ENCODE assay signal across 19 cellular contexts in the genomic region with DNA sequence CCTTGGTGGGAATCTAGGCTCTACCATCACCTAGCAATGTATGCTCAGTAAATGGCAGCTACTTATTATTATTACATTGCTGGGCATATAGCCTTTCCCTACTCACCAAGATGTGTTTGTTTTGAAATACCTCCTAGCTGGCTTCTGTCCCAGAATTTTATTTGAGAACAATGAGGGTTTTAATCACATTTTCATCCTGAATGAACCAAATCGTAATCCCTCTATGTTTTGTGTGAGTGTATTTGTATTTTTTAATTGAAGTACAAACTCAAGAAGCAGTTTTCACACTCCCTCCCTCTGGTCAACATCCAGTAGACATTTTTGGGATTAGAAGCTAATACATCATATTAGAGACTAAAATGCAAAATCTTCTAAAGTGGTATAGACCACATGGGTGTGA. TPM values are rescaled to one million over a fixed set of nuclear protein-coding genes. Genes with fewer than 3 reads are reported as not detected.
A peak's percentile ranks its signal among the peaks of the same experiment; 100 is the strongest.
DNase-seq lines count a peak whose midpoint lies in the region; ATAC-seq and TF ChIP-seq lines count a peak whose summit lies in the region.
"Had no signal": no experiment of that assay in that cellular context is flagged by ENCODE, and none has a peak within 500 bp of the region (broad histone marks: within the 10 kb centered on the region; RNA-seq: fewer than 3 reads in every experiment).

No MANE protein-coding gene starts in this region.

- no peak overlapping the region for H2AFZ ChIP-seq in hepatocyte

- intact Hi-C loops in Caco-2 (cut with micrococcal nuclease; ENCODE audit: unreplicated experiment) (no loop called here), breast epithelium (cut with DNase I; ENCODE audit: low total_unique reads) (no loop called here)

- peaks cover 39% of the 10 kb centered on the region for H3K4me1 Mint-ChIP-seq in Caco-2 (ENCODE audit: low read depth, unreplicated experiment)
- H3K4me1 Mint-ChIP-seq in T-cell: peaks cover 14 to 54% (median 48%) of the 10 kb centered on the region in 3 donors
- H3K4me1 Mint-ChIP-seq in activated CD4-positive, alpha-beta T cell treated with anti-CD3 and anti-CD28 coated beads, Interleukin-2, amount 10 ng/mL, durations not matched to agents 7 days and 5 days: peaks cover 9% of the 10 kb centered on the region
- H3K4me1 Mint-ChIP-seq: activated CD4-positive, alpha-beta memory T cell treated with anti-CD3 and anti-CD28 coated beads, Interleukin-2, amount 10 ng/mL, durations not matched to agents 7 days and 5 days; CD8-positive, alpha-beta memory T cell had no signal

- CTCF ChIA-PET in Caco-2 (lab: Charles Lee) (no interaction called here), T-cell (lab: Charles Lee) (interaction anchor here (0.6 kb wide), 2 partner anchors 10 to 366 kb away, joined by 3 read pairs; no protein-coding TSS in a partner anchor)
- CTCF ChIA-PET in activated CD4-positive, alpha-beta T cell treated with anti-CD3 and anti-CD28 coated beads, Interleukin-2, amount 10 ng/mL, durations not matched to agents 7 days and 5 days (lab: Charles Lee): interaction anchor here (1.7 to 2.5 kb wide), 2 partner anchors 8 to 55 kb away, joined by 5 to 12 read pairs; no protein-coding TSS in a partner anchor

- POLR2A ChIA-PET in Caco-2 (lab: Charles Lee) (no interaction called here), T-cell (lab: Charles Lee) (no interaction called here)
- POLR2A ChIA-PET in activated CD4-positive, alpha-beta T cell treated with anti-CD3 and anti-CD28 coated beads, Interleukin-2, amount 10 ng/mL, durations not matched to agents 7 days and 5 days (lab: Charles Lee): no interaction called here

- no peak for TF ChIP-seq POLR2A in breast epithelium (IDR thresholded peaks at IDR 0.05)

- no peaks in the 10 kb centered on the region for H3K27me3 Mint-ChIP-seq in Caco-2 (ENCODE audit: insufficient read depth, unreplicated experiment)
- peaks cover 19 to 36% of the 10 kb centered on the region in 2 donors for H3K27me3 Mint-ChIP-seq in T-cell
- H3K27me3 Mint-ChIP-seq in activated CD4-positive, alpha-beta T cell treated with anti-CD3 and anti-CD28 coated beads, Interleukin-2, amount 10 ng/mL, durations not matched to agents 7 days and 5 days: peaks cover 24% of the 10 kb centered on the region
- H3K27me3 Mint-ChIP-seq: activated naive CD4-positive, alpha-beta T cell treated with anti-CD3 and anti-CD28 coated beads, Interleukin-2, amount 50 U/mL, for 24 hours had no signal

- H3K4me2 ChIP-seq in hepatocyte: no peak overlapping the region

- H3K27me3 ChIP-seq in Caco-2 (replicated peaks; ENCODE audit: control insufficient read depth, insufficient read depth, low read length) (no peaks in the 10 kb centered on the region), breast epithelium (no peaks in the 10 kb centered on the region), hepatocyte (no peaks in the 10 kb centered on the region)
- H3K27me3 ChIP-seq: cardiac muscle cell, right atrium auricular region had no signal

- peak overlapping the region; percentile 50 to 74 for H3K27ac ChIP-seq in breast epithelium
- H3K27ac ChIP-seq in hepatocyte: peak overlapping the region; percentile 69
- H3K27ac ChIP-seq: cardiac muscle cell, right atrium auricular region had no signal

- peaks cover 29% of the 10 kb centered on the region for H3K79me2 ChIP-seq in hepatocyte

- DNase-seq in Caco-2 (no peak), NCI-H2029 (lab: John Stamatoyannopoulos, UW) (peak; percentile 84), breast epithelium (ENCODE audit: low spot score in 2 of 2) (no peak), hepatocyte (ENCODE audit: low spot score) (no peak), T-cell (no peak), cortex of kidney (lab: John Stamatoyannopoulos, UW) (no peak)
- DNase-seq in activated CD4-positive, alpha-beta T cell treated with anti-CD3 and anti-CD28 coated beads, Interleukin-2, amount 10 ng/mL, durations not matched to agents 7 days and 5 days: no peak
- DNase-seq: activated CD4-positive, alpha-beta memory T cell treated with anti-CD3 and anti-CD28 coated beads, Interleukin-2, amount 10 ng/mL, durations not matched to agents 7 days and 5 days; activated T-cell treated with anti-CD3 and anti-CD28 coated beads, Interleukin-2, amount 50 U/mL, for 4 hours; CD8-positive, alpha-beta memory T cell; effector memory CD8-positive, alpha-beta T cell; KBM-7; OCI-M1 had no signal

- H3K9me3 ChIP-seq in Caco-2 (no peaks in the 10 kb centered on the region), breast epithelium (no peaks in the 10 kb centered on the region), hepatocyte (ENCODE audit: low read depth) (no peaks in the 10 kb centered on the region)
- H3K9me3 ChIP-seq: right atrium auricular region had no signal

- H3K4me3 ChIP-seq in Caco-2 (ENCODE audit: low read depth, low read length) (no peak overlapping the region), breast epithelium (no peak overlapping the region), hepatocyte (no peak overlapping the region)
- H3K4me3 ChIP-seq: cardiac muscle cell, lung, right atrium auricular region had no signal

- H3K36me3 Mint-ChIP-seq in Caco-2 (ENCODE audit: insufficient read depth, unreplicated experiment): peaks cover 10% of the 10 kb centered on the region
- H3K36me3 Mint-ChIP-seq in T-cell: no peaks in the 10 kb centered on the region
- H3K36me3 Mint-ChIP-seq in activated CD4-positive, alpha-beta T cell treated with anti-CD3 and anti-CD28 coated beads, Interleukin-2, amount 10 ng/mL, durations not matched to agents 7 days and 5 days (ENCODE audit: low read depth): no peaks in the 10 kb centered on the region
- H3K36me3 Mint-ChIP-seq: activated naive CD4-positive, alpha-beta T cell treated with anti-CD3 and anti-CD28 coated beads, Interleukin-2, amount 50 U/mL, for 24 hours; CD8-positive, alpha-beta memory T cell had no signal

- H3K4me3 Mint-ChIP-seq in Caco-2 (ENCODE audit: unreplicated experiment): no peak overlapping the region
- no peak overlapping the region for H3K4me3 Mint-ChIP-seq in T-cell
- H3K4me3 Mint-ChIP-seq in activated CD4-positive, alpha-beta T cell treated with anti-CD3 and anti-CD28 coated beads, Interleukin-2, amount 10 ng/mL, durations not matched to agents 7 days and 5 days: no peak overlapping the region
- H3K4me3 Mint-ChIP-seq: activated CD4-positive, alpha-beta memory T cell treated with anti-CD3 and anti-CD28 coated beads, Interleukin-2, amount 10 ng/mL, durations not matched to agents 7 days and 5 days; activated naive CD4-positive, alpha-beta T cell treated with anti-CD3 and anti-CD28 coated beads, Interleukin-2, amount 50 U/mL, for 24 hours; activated T-cell treated with anti-CD3 and anti-CD28 coated beads, Interleukin-2, amount 50 U/mL, for 4 hours; CD8-positive, alpha-beta memory T cell; effector memory CD8-positive, alpha-beta T cell had no signal

- H3K9me2 ChIP-seq in hepatocyte (replicated peaks; ENCODE audit: insufficient read depth): no peaks in the 10 kb centered on the region

- H3K4me1 ChIP-seq in Caco-2 (peaks cover 71% of the 10 kb centered on the region), breast epithelium (peaks cover 0 to 13% of the 10 kb centered on the region in 2 donors), hepatocyte (ENCODE audit: insufficient read depth) (peaks cover 25% of the 10 kb centered on the region)

- BruUV-seq in Caco-2 (replicated peaks; lab: Mats Ljungman, UMichigan): no TSS peak

- H3K9me3 Mint-ChIP-seq in Caco-2 (ENCODE audit: unreplicated experiment): no peaks in the 10 kb centered on the region
- H3K9me3 Mint-ChIP-seq in T-cell: no peaks in the 10 kb centered on the region
- no peaks in the 10 kb centered on the region for H3K9me3 Mint-ChIP-seq in activated CD4-positive, alpha-beta T cell treated with anti-CD3 and anti-CD28 coated beads, Interleukin-2, amount 10 ng/mL, durations not matched to agents 7 days and 5 days
- H3K9me3 Mint-ChIP-seq: activated CD4-positive, alpha-beta memory T cell treated with anti-CD3 and anti-CD28 coated beads, Interleukin-2, amount 10 ng/mL, durations not matched to agents 7 days and 5 days; activated naive CD4-positive, alpha-beta T cell treated with anti-CD3 and anti-CD28 coated beads, Interleukin-2, amount 50 U/mL, for 24 hours; activated T-cell treated with anti-CD3 and anti-CD28 coated beads, Interleukin-2, amount 50 U/mL, for 4 hours; CD8-positive, alpha-beta memory T cell; effector memory CD8-positive, alpha-beta T cell had no signal

- no peak for TF ChIP-seq CTCF in Caco-2 (IDR thresholded peaks at IDR 0.05; ENCODE audit: insufficient read depth in 1 of 2, low read depth in 1 of 2, low read length in 1 of 2, severe bottlenecking in 1 of 2, unreplicated experiment in 1 of 2)
- no peak for TF ChIP-seq CTCF in breast epithelium (IDR thresholded peaks at IDR 0.05)
- no peak for TF ChIP-seq CTCF in hepatocyte (IDR thresholded peaks at IDR 0.05; ENCODE audit: poor library complexity)

- WGBS in hepatocyte (ENCODE audit: low lambda C conversion rate, missing lambda C conversion rate): 71% methylated on average over 1 of the region's 1 CpG

- H3K27ac Mint-ChIP-seq in Caco-2 (ENCODE audit: unreplicated experiment) (peak overlapping the region; percentile 69), T-cell (no peak overlapping the region)
- H3K27ac Mint-ChIP-seq in activated CD4-positive, alpha-beta T cell treated with anti-CD3 and anti-CD28 coated beads, Interleukin-2, amount 10 ng/mL, durations not matched to agents 7 days and 5 days: no peak overlapping the region
- H3K27ac Mint-ChIP-seq: activated CD4-positive, alpha-beta memory T cell treated with anti-CD3 and anti-CD28 coated beads, Interleukin-2, amount 10 ng/mL, durations not matched to agents 7 days and 5 days; activated naive CD4-positive, alpha-beta T cell treated with anti-CD3 and anti-CD28 coated beads, Interleukin-2, amount 50 U/mL, for 24 hours; CD8-positive, alpha-beta memory T cell; effector memory CD8-positive, alpha-beta T cell had no signal

- H4K20me1 ChIP-seq in hepatocyte (ENCODE audit: insufficient read depth, poor library complexity, severe bottlenecking): no peaks in the 10 kb centered on the region

- no peak for ATAC-seq in T-cell (replicated peaks in 1 of 4)
- no peak for ATAC-seq in GM19463 (IDR thresholded peaks at IDR 0.05; ENCODE audit: unreplicated experiment)
- ATAC-seq: activated T-cell treated with anti-CD3 and anti-CD28 coated beads, Interleukin-2, amount 50 U/mL, for 4 hours; effector memory CD8-positive, alpha-beta T cell had no signal

- no peaks in the 10 kb centered on the region for H3K36me3 ChIP-seq in Caco-2 (ENCODE audit: control insufficient read depth, insufficient read depth, low read length)
- H3K36me3 ChIP-seq in breast epithelium: no peaks in the 10 kb centered on the region
- no peaks in the 10 kb centered on the region for H3K36me3 ChIP-seq in hepatocyte (replicated peaks; ENCODE audit: insufficient read depth, low read depth)
- H3K36me3 ChIP-seq: cardiac muscle cell, right atrium auricular region had no signal

RNA-seq across cellular contexts. Expression of a gene that starts 7.6 kb away (rescaled TPM):
- total RNA-seq in Caco-2 (2022): 26.9 and 28.9 TPM in 2 replicates
- total RNA-seq in breast epithelium: 10 to 100 TPM; 46.8 to 98.9 (median 61.9) TPM
- 39.5 and 54.6 TPM in 2 replicates for total RNA-seq in hepatocyte
- polyA plus RNA-seq in hepatocyte: 85.0 and 123 TPM in 2 replicates
- 1 to 10 TPM in 4 of 5 donors, under 1 TPM in 1; 0.33 to 8.1 (median 5.9) TPM for total RNA-seq in T-cell
- total RNA-seq in activated CD4-positive, alpha-beta T cell treated with anti-CD3 and anti-CD28 coated beads, Interleukin-2, amount 10 ng/mL, durations not matched to agents 7 days and 5 days: under 1 TPM; 0.27 to 0.64 TPM

RNA-seq across cellular contexts. Expression of a gene that starts 56.8 kb away (rescaled TPM):
- total RNA-seq in Caco-2 (2022) (not detected in 2 replicates), breast epithelium (under 1 TPM in 1 of 3 donors, not detected in 2; 0.32 TPM), hepatocyte (not detected in 2 replicates), T-cell (under 1 TPM; 0.33 to 0.82 (median 0.53) TPM)
- polyA plus RNA-seq in hepatocyte: not detected in 2 replicates
- under 1 TPM; 0.67 to 0.98 TPM for total RNA-seq in activated CD4-positive, alpha-beta T cell treated with anti-CD3 and anti-CD28 coated beads, Interleukin-2, amount 10 ng/mL, durations not matched to agents 7 days and 5 days
- total RNA-seq: activated T-cell treated with anti-CD3 and anti-CD28 coated beads, Interleukin-2, amount 50 U/mL, for 4 hours; cardiac muscle cell; right atrium auricular region had no signal
- polyA plus RNA-seq: cardiac muscle cell; CD8-positive, alpha-beta memory T cell; neural cell had no signal
